Comparison of ENCODE assay signal across 7 cellular contexts in the genomic region with DNA sequence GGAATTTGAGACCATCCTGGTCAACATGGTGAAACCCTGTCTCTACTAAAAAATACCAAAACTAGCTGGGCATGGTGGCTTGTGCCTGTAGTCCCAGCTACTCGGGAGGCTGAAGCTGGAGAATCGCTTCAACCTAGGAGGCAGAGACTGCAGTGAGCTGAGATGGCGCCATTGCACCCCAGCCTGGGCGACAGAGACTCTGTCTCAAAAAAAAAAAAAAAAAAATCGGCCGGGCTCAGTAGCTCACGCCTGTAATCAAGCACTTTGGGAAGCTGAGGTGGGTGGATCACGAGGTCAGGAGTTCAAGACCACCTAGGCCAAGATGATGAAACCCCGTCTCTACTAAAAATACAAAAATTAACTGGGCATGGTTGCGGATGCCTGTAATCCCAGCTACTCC. TPM values are rescaled to one million over a fixed set of nuclear protein-coding genes. Genes with fewer than 3 reads are reported as not detected.
DNase-seq lines count a peak whose midpoint lies in the region; ATAC-seq, FAIRE-seq and TF ChIP-seq lines count a peak whose summit lies in the region.
"Not testable (repeated sequence)": the region's sequence is repeated elsewhere in the genome, so short reads cannot be mapped to it uniquely, and the experiment has no call there.

No MANE protein-coding gene starts in this region.

- CTCF ChIA-PET in A673 (lab: Charles Lee): interaction anchor here (0.6 to 0.7 kb wide), 2 partner anchors 34 to 1090 kb away, joined by 3 to 8 read pairs; no protein-coding TSS in a partner anchor
- CTCF ChIA-PET in HCT116 (lab: Charles Lee): interaction anchor here (1.4 kb wide), 1 partner anchor 11 kb away, joined by 8 read pairs; no protein-coding TSS in a partner anchor
- CTCF ChIA-PET in K562 (lab: Yijun Ruan, JAX; ENCODE audit: low intra/inter-chr PET ratio): interaction anchor here (1.1 kb wide), 1 partner anchor 33 kb away, joined by 6 read pairs; no protein-coding TSS in a partner anchor

- not testable (repeated sequence) for DNase-seq in A673 (ENCODE audit: low spot score); HCT116 (ENCODE audit: low read depth, low spot score); K562 (ENCODE audit: extremely low read depth in 1 of 4, low spot score in 3 of 4)
- DNase-seq in NCI-H82 (lab: John Stamatoyannopoulos, UW): peak; percentile 18
- peak in 1 of 2 experiments; percentile 42 for DNase-seq in SJCRH30
- peak; percentile 17 for DNase-seq in kidney

- not testable (repeated sequence) for FAIRE-seq in K562 (lab: Jason Lieb, UNC); kidney (lab: Jason Lieb, UNC)

- not testable (repeated sequence) for H4K20me1 ChIP-seq in DOHH2 (ENCODE audit: control insufficient read depth, insufficient read depth, low read depth, low read length); HCT116 (ENCODE audit: insufficient read depth); K562 (replicated peaks; ENCODE audit: control insufficient read depth, insufficient read depth, low read length)

- in situ Hi-C loops in K562 (cut with MboI): not testable (repeated sequence)

- intact Hi-C loops in A673 (cut with micrococcal nuclease; ENCODE audit: unreplicated experiment); HCT116 (cut with micrococcal nuclease); K562 (cut with micrococcal nuclease); kidney (cut with DNase I): not testable (repeated sequence)

- RAD21 ChIA-PET in HCT116 (lab: Charles Lee; ENCODE audit: low non-redundant PET in 1 of 2, low total read pairs in 2 of 2, uncharacterized antibody in 2 of 2, unreplicated experiment in 2 of 2): not testable (repeated sequence)

- H3K27me3 ChIP-seq in A673 (replicated peaks; ENCODE audit: insufficient read depth, low read depth, low read length, poor library complexity); HCT116 (ENCODE audit: insufficient read depth, low read length); SJCRH30; K562 (ENCODE audit: control insufficient read depth in 2 of 2, insufficient read depth in 2 of 2, low read length in 2 of 2): not testable (repeated sequence)
- H3K27me3 ChIP-seq in DOHH2 (ENCODE audit: control insufficient read depth, low read length): peaks cover 16% of the 10 kb centered on the region

- TF ChIP-seq POLR2A in HCT116 (IDR thresholded peaks at IDR 0.05; ENCODE audit: borderline replicate concordance, extremely low read depth, insufficient read depth, insufficient read length); K562 (conservative IDR thresholded peaks at IDR 0.05): not testable (repeated sequence)

- not testable (repeated sequence) for H3K4me3 ChIP-seq in A673 (ENCODE audit: low read depth, low read length, poor library complexity, severe bottlenecking); DOHH2 (ENCODE audit: low read length); HCT116 (replicated peaks in 1 of 2; ENCODE audit: low read depth in 1 of 2, low read length in 2 of 2); SJCRH30; K562; kidney (ENCODE audit: low read length in 2 of 2)

- WGBS in K562 (ENCODE audit: insufficient coverage, low coverage, missing lambda C conversion rate): 16% methylated on average over 9 of the region's 10 CpGs

- not testable (repeated sequence) for H3F3A ChIP-seq in DOHH2 (ENCODE audit: control insufficient read depth, insufficient read depth)

- H2AFZ ChIP-seq in HCT116 (ENCODE audit: low read depth, low read length, poor library complexity, severe bottlenecking) (peak overlapping the region; percentile 12), K562 (ENCODE audit: low read depth, low read length) (peak overlapping the region; percentile 32; the same call in 1 of the 2 replicates)

- BruUV-seq in A673 (replicated peaks; lab: Mats Ljungman, UMichigan); HCT116 (replicated peaks; lab: Mats Ljungman, UMichigan); K562 (replicated peaks; lab: Mats Ljungman, UMichigan): not testable (repeated sequence)

- not testable (repeated sequence) for H3K36me3 ChIP-seq in A673 (ENCODE audit: insufficient read depth, low read length, poor library complexity, severe bottlenecking); DOHH2 (ENCODE audit: control insufficient read depth, low read length); HCT116 (ENCODE audit: control insufficient read depth in 1 of 2, insufficient read depth in 2 of 2, low read length in 2 of 2); SJCRH30; K562 (ENCODE audit: control insufficient read depth, insufficient read depth, low read length); kidney (ENCODE audit: control insufficient read depth in 1 of 2, insufficient read depth in 2 of 2, low read length in 2 of 2)

- peak; percentile 10; the same call in 1 of the 2 replicates for TF ChIP-seq RAD21 in HCT116 (IDR thresholded peaks at IDR 0.05; ENCODE audit: low read depth)
- not testable (repeated sequence) for TF ChIP-seq RAD21 in K562 (CRISPR knock-in tag; conservative IDR thresholded peaks at IDR 0.05 in 1 of 2, IDR thresholded peaks at IDR 0.05 in 1 of 2)

- not testable (repeated sequence) for H3K9me1 ChIP-seq in K562 (ENCODE audit: control insufficient read depth, insufficient read depth, low read length)

- TF ChIP-seq EP300 in K562 (IDR thresholded peaks at IDR 0.05; ENCODE audit: low read length): not testable (repeated sequence)

- H3K9me2 ChIP-seq in DOHH2 (replicated peaks; ENCODE audit: control insufficient read depth, low read length); HCT116 (ENCODE audit: insufficient read depth): not testable (repeated sequence)

- 0 out of 2 replicates have a peak, but pooled peaks have one; percentile 11 for TF ChIP-seq CTCF in A673 (conservative IDR thresholded peaks at IDR 0.05; ENCODE audit: low read depth, low read length)
- TF ChIP-seq CTCF in DOHH2 (IDR thresholded peaks at IDR 0.05; ENCODE audit: low read depth, low read length, poor library complexity, severe bottlenecking); kidney (IDR thresholded peaks at IDR 0.05; ENCODE audit: borderline replicate concordance, extremely low read depth, insufficient read depth): not testable (repeated sequence)
- peak in 2 of 3 experiments; percentile 15 to 18; a peak in 2 of 6 replicates for TF ChIP-seq CTCF in HCT116 (IDR thresholded peaks at IDR 0.05 in 2 of 3, conservative IDR thresholded peaks at IDR 0.05 in 1 of 3; ENCODE audit: borderline replicate concordance in 1 of 3, insufficient read depth in 1 of 3, low read depth in 2 of 3, low read length in 2 of 3)
- TF ChIP-seq CTCF in K562 (IDR thresholded peaks at IDR 0.05 in 2 of 3, conservative IDR thresholded peaks at IDR 0.05 in 1 of 3; ENCODE audit: insufficient read depth in 2 of 3, low read depth in 1 of 3, low read length in 3 of 3): peak in 1 of 3 experiments; percentile 13; a peak in 1 of 6 replicates

- H3K9me3 ChIP-seq in A673 (ENCODE audit: low read depth, low read length, poor library complexity, severe bottlenecking); DOHH2 (ENCODE audit: control insufficient read depth, insufficient read depth, low read length); HCT116 (ENCODE audit: control insufficient read depth in 1 of 2, insufficient read depth in 1 of 2, low read depth in 1 of 2, low read length in 2 of 2); SJCRH30 (replicated peaks); K562 (replicated peaks; ENCODE audit: control insufficient read depth, insufficient read depth, low read depth, low read length); kidney (ENCODE audit: control insufficient read depth in 1 of 2, low read length in 2 of 2): not testable (repeated sequence)

- H3K4me1 ChIP-seq in A673 (ENCODE audit: insufficient read depth, low read length, poor library complexity, severe bottlenecking); HCT116 (ENCODE audit: control insufficient read depth in 1 of 2, insufficient read depth in 2 of 2, low read length in 2 of 2); K562 (replicated peaks in 1 of 2; ENCODE audit: control insufficient read depth in 2 of 2, insufficient read depth in 2 of 2, low read length in 2 of 2); kidney (ENCODE audit: control insufficient read depth in 1 of 2, insufficient read depth in 1 of 2, low read depth in 1 of 2, low read length in 2 of 2): not testable (repeated sequence)
- H3K4me1 ChIP-seq in DOHH2 (ENCODE audit: control insufficient read depth, low read length) (peaks cover 12% of the 10 kb centered on the region), SJCRH30 (peaks cover 16% of the 10 kb centered on the region)

- not testable (repeated sequence) for H3K9ac ChIP-seq in HCT116 (ENCODE audit: low read length); K562 (ENCODE audit: insufficient read depth in 1 of 2, low read depth in 2 of 2, low read length in 2 of 2); kidney (ENCODE audit: low read length in 2 of 2)

- H3K27ac ChIP-seq in A673 (ENCODE audit: low read depth, low read length, poor library complexity, severe bottlenecking); DOHH2 (ENCODE audit: low read depth, low read length); HCT116 (ENCODE audit: low read depth, low read length); K562 (ENCODE audit: extremely low read depth, low read depth, low read length); kidney (ENCODE audit: low read depth in 2 of 2, low read length in 2 of 2): not testable (repeated sequence)
- H3K27ac ChIP-seq in SJCRH30: peak overlapping the region; percentile 17; the same call in 1 of the 2 replicates

- peak; percentile 73 for ATAC-seq in HCT116
- peak; percentile 65 for ATAC-seq in K562

- H3K79me2 ChIP-seq in DOHH2 (ENCODE audit: control insufficient read depth, low read length); HCT116 (ENCODE audit: insufficient read depth, low read length); K562 (ENCODE audit: control insufficient read depth, insufficient read depth, low read length): not testable (repeated sequence)

- peak overlapping the region; percentile 30; the same call in 1 of the 2 replicates for H3K4me2 ChIP-seq in DOHH2 (ENCODE audit: low read length)
- not testable (repeated sequence) for H3K4me2 ChIP-seq in HCT116 (ENCODE audit: low read length); K562 (ENCODE audit: insufficient read depth, low read length)

- POLR2A ChIA-PET in A673 (lab: Charles Lee; ENCODE audit: low non-redundant PET): interaction anchor here (0.7 kb wide), 1 partner anchor 396 kb away, joined by 26 read pairs; no protein-coding TSS in a partner anchor
- POLR2A ChIA-PET in HCT116 (lab: Charles Lee): interaction anchor here (3.6 kb wide), 1 partner anchor 11 kb away, joined by 18 read pairs; the partner anchor contains the start of gene RCC2
- POLR2A ChIA-PET in K562 (lab: Yijun Ruan, JAX): interaction anchor here (0.6 to 1.9 kb wide), 7 partner anchors 9 to 1613 kb away, joined by 3 to 14 read pairs (median 4); no protein-coding TSS in a partner anchor

RNA-seq across cellular contexts. Expression of gene RCC2, which starts 12.7 kb away (rescaled TPM):
- total RNA-seq in A673 (2021) (180 and 182 TPM in 2 replicates), HCT116 (2021; ENCODE audit: unreplicated experiment) (178 TPM), K562 (2014; rRNA removed) (111 and 116 TPM in 2 replicates), K562 (2014; rRNA removed; fragmentation: Illumina TruSeq; extraction: Trizol) (108 and 111 TPM in 2 replicates), K562 (2015; rRNA removed; fragmentation: Illumina TruSeq; extraction: Trizol) (116 and 117 TPM in 2 replicates), K562 (2021) (258 and 292 TPM in 2 replicates), kidney (46.8 TPM)
- 126 and 133 TPM in 2 replicates for polyA plus RNA-seq in HCT116 (2012)
- 169 and 170 TPM in 2 replicates for total RNA-seq in SJCRH30 (2014; rRNA removed; shearing (Covaris generic))
- total RNA-seq in K562 (2011; cell fraction: chromatin; rRNA removed; ENCODE audit: low replicate concordance): 86.3 and 153 TPM in 2 replicates
- 101 and 112 TPM in 2 replicates for total RNA-seq in K562 (2011; cell fraction: nucleolus; rRNA removed)
- 95.8 and 102 TPM in 2 replicates for total RNA-seq in K562 (2011; cell fraction: nucleoplasm; rRNA removed)
- polyA plus RNA-seq in K562 (2011; rRNA removed) (59.5 and 105 TPM in 2 replicates), K562 (2014; fragmentation: Illumina TruSeq; extraction: Trizol) (209 and 213 TPM in 2 replicates), K562 (2014; fragmentation: Nextera tagmentation; extraction: Ambion mirVana) (100 to 1,000 TPM in 1 of 2 experiments, 10 to 100 TPM in 1; 31.8 to 203 TPM), K562 (2014; rRNA removed) (135 and 139 TPM in 2 replicates), kidney (ENCODE audit: insufficient read depth, low read depth, low replicate concordance) (16.1 TPM)
- polyA plus RNA-seq in K562 (2011; cell fraction: cytosol; rRNA removed): 92.9 and 111 TPM in 2 replicates
- polyA plus RNA-seq in K562 (2011; cell fraction: nucleus; rRNA removed): 136 and 155 TPM in 2 replicates
- 151 and 181 TPM in 2 replicates for polyA plus RNA-seq in K562 (2012)
- 69.1 and 75.9 TPM in 2 replicates for polyA minus RNA-seq in K562 (2011; rRNA and poly(A)+ RNA removed)
- 121 and 149 TPM in 2 replicates for polyA minus RNA-seq in K562 (2011; cell fraction: cytosol; rRNA and poly(A)+ RNA removed)
- 21.8 and 35.7 TPM in 2 replicates for polyA minus RNA-seq in K562 (2011; cell fraction: nucleus; rRNA and poly(A)+ RNA removed)
